8 cellular contexts compared by ENCODE assay signal in genomic region chr22:43346521-43346929, GRCh38. TPM values are rescaled to one million over a fixed set of nuclear protein-coding genes. Genes with fewer than 3 reads are reported as not detected.
DNase-seq lines count a peak whose midpoint lies in the region; ATAC-seq and TF ChIP-seq lines count a peak whose summit lies in the region.

No MANE protein-coding gene starts in this region.

- H3K4me1 Mint-ChIP-seq in activated CD4-positive, alpha-beta T cell treated with anti-CD3 and anti-CD28 coated beads, Interleukin-2, amount 10 ng/mL, durations not matched to agents 24 days and 14 days: peaks cover 12% of the 10 kb centered on the region

- H3K56ac ChIP-seq in mesendoderm (ENCODE audit: low read length): no peak overlapping the region

- no peaks in the 10 kb centered on the region for H3K79me1 ChIP-seq in mesendoderm (ENCODE audit: low read length)

- no peak overlapping the region for H3K23ac ChIP-seq in mesendoderm (ENCODE audit: low read length)

- no CpG with 5 or more reads among the region's 8 CpGs for WGBS in mesendoderm (ENCODE audit: extremely low coverage, insufficient coverage, low lambda C conversion rate)

- no peak overlapping the region for H2BK5ac ChIP-seq in mesendoderm (ENCODE audit: low read length)

- TF ChIP-seq CTCF in dorsolateral prefrontal cortex (IDR thresholded peaks at IDR 0.05 in 54 of 56, conservative IDR thresholded peaks at IDR 0.05 in 2 of 56; ENCODE audit: low read depth in 1 of 56, partially characterized antibody in 56 of 56): peak in 54 of 56 donors; percentile 20 to 74 (median 52)

- no peak for ATAC-seq in HG02571 (IDR thresholded peaks at IDR 0.05; ENCODE audit: unreplicated experiment)

- H3K36me3 ChIP-seq in mesendoderm (ENCODE audit: control insufficient read depth, insufficient read depth, low read length): no peaks in the 10 kb centered on the region

- no peaks in the 10 kb centered on the region for H3K4me1 ChIP-seq in mesendoderm (ENCODE audit: control insufficient read depth, low read depth, low read length)

- no peak overlapping the region for H3K27ac Mint-ChIP-seq in activated CD4-positive, alpha-beta T cell treated with anti-CD3 and anti-CD28 coated beads, Interleukin-2, amount 10 ng/mL, durations not matched to agents 24 days and 14 days

- H3K36me3 Mint-ChIP-seq in activated CD4-positive, alpha-beta T cell treated with anti-CD3 and anti-CD28 coated beads, Interleukin-2, amount 10 ng/mL, durations not matched to agents 24 days and 14 days (ENCODE audit: low read depth): no peaks in the 10 kb centered on the region

- H3K27me3 ChIP-seq in dorsolateral prefrontal cortex: peaks cover 0 to 76% (median 43%) of the 10 kb centered on the region in 45 donors
- H3K27me3 ChIP-seq in mesendoderm (ENCODE audit: insufficient read depth, low read length, poor library complexity): peaks cover 6% of the 10 kb centered on the region

- no peaks in the 10 kb centered on the region for H3K79me2 ChIP-seq in mesendoderm (ENCODE audit: control insufficient read depth, insufficient read depth, low read length)

- H3K4me3 Mint-ChIP-seq in activated CD4-positive, alpha-beta T cell treated with anti-CD3 and anti-CD28 coated beads, Interleukin-2, amount 10 ng/mL, durations not matched to agents 24 days and 14 days: no peak overlapping the region

- H3K27me3 Mint-ChIP-seq in activated CD4-positive, alpha-beta T cell treated with anti-CD3 and anti-CD28 coated beads, Interleukin-2, amount 10 ng/mL, durations not matched to agents 24 days and 14 days: peaks cover 22% of the 10 kb centered on the region

- H3K4ac ChIP-seq in mesendoderm (ENCODE audit: low read depth, low read length): no peak overlapping the region

- no peak overlapping the region for H2BK120ac ChIP-seq in mesendoderm (ENCODE audit: low read depth, low read length)

- H3K9me3 Mint-ChIP-seq in activated CD4-positive, alpha-beta T cell treated with anti-CD3 and anti-CD28 coated beads, Interleukin-2, amount 10 ng/mL, durations not matched to agents 24 days and 14 days: no peaks in the 10 kb centered on the region

- no peak overlapping the region for H2BK15ac ChIP-seq in mesendoderm (replicated peaks; ENCODE audit: low read depth)

- H3K18ac ChIP-seq in mesendoderm (ENCODE audit: low read length): no peak overlapping the region

- H3K4me2 ChIP-seq in mesendoderm (ENCODE audit: low read length): no peak overlapping the region

- no peak overlapping the region for H3K4me3 ChIP-seq in dorsolateral prefrontal cortex
- no peak overlapping the region for H3K4me3 ChIP-seq in mesendoderm (ENCODE audit: low read length)

- no peak overlapping the region for H4K8ac ChIP-seq in mesendoderm (ENCODE audit: low read depth, low read length)

- intact Hi-C loops in activated CD4-positive, alpha-beta T cell treated with anti-CD3 and anti-CD28 coated beads, Interleukin-2, amount 10 ng/mL, durations not matched to agents 24 days and 14 days (cut with micrococcal nuclease): loop anchor here (1.0 kb wide), 3 partner anchors 39 to 115 kb away; no protein-coding TSS in a partner anchor
- intact Hi-C loops in dorsolateral prefrontal cortex (cut with DNase I): loop anchor here (2.0 to 5.0 kb wide), 2 partner anchors 69 to 72 kb away; no protein-coding TSS in a partner anchor

- no peak overlapping the region for H3K27ac ChIP-seq in dorsolateral prefrontal cortex
- H3K27ac ChIP-seq in mesendoderm (ENCODE audit: low read depth, low read length): no peak overlapping the region

- no peak overlapping the region for H4K5ac ChIP-seq in mesendoderm (ENCODE audit: low read length)

- DNase-seq in DMS79 treated with DMSO at 0.1 percent for 48 hours (lab: John Stamatoyannopoulos, UW): peak; percentile 5
- DNase-seq in DMS79 (lab: John Stamatoyannopoulos, UW): no peak
- DNase-seq in NCI-H1694 treated with DMSO at 0.1 percent for 48 hours (lab: John Stamatoyannopoulos, UW): peak; percentile 38
- DNase-seq in activated CD4-positive, alpha-beta T cell treated with anti-CD3 and anti-CD28 coated beads, Interleukin-2, amount 10 ng/mL, durations not matched to agents 24 days and 14 days: peak; percentile 91
- DNase-seq in dorsolateral prefrontal cortex: peak in 3 of 10 donors; percentile 18 to 55 (median 39)
- DNase-seq in mesendoderm: peak; percentile 75
- DNase-seq in stimulated activated CD8-positive, alpha-beta memory T cell treated with anti-CD3 and anti-CD28 coated beads, Interleukin-7, amount 100 ng/mL, for 24 hours (ENCODE audit: low read depth): peak; percentile 41

- H3K9ac ChIP-seq in mesendoderm (ENCODE audit: low read length): no peak overlapping the region

- no peak overlapping the region for H2AK5ac ChIP-seq in mesendoderm (ENCODE audit: low read length)

RNA-seq across cellular contexts. Expression of gene SCUBE1, which starts 3.4 kb away (rescaled TPM):
- not detected in 2 replicates for total RNA-seq in activated CD4-positive, alpha-beta T cell treated with anti-CD3 and anti-CD28 coated beads, Interleukin-2, amount 10 ng/mL, durations not matched to agents 24 days and 14 days
- total RNA-seq in dorsolateral prefrontal cortex: 1 to 10 TPM in 77 of 120 experiments, under 1 TPM in 43; 0.20 to 5.2 (median 1.4) TPM
- polyA plus RNA-seq in mesendoderm (2013, experiment 1 of 2): 0.70 TPM
- polyA plus RNA-seq in mesendoderm (2013, experiment 2 of 2): 0.66 TPM
